Comparison of ENCODE assay signal across 1 cellular context in the genomic region with DNA sequence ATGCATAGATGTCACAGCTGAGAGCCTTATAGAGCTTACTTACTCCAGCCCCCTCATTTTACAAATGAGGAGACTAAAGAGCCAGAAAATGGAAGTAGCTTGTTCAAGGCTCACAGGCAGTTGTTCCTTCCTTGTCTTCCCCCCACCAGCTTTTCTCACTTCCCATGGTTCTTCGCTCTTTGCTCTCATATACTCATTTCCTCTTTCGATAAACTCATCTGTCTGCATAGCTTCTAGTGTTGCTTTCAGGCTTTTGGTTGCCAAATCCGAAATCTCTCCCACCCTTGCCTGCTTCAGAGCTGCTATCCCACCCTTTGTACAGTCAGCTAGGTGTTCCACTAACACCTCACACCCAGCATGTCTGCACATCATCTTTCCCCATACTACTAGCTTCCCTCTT.
TF ChIP-seq lines count a peak whose summit lies in the region.

No MANE protein-coding gene starts in this region.

TF ChIP-seq in endothelial cell of umbilical vein, 7 proteins besides CTCF, POLR2A, EP300 and RAD21:
- no peak for TF ChIP-seq EZH2 (IDR thresholded peaks at IDR 0.05; ENCODE audit: borderline replicate concordance, low read depth, low read length, severe bottlenecking)
- TF ChIP-seq MYC (IDR thresholded peaks at IDR 0.05; ENCODE audit: low read depth, low read length) = no peak
- TF ChIP-seq FOS (IDR thresholded peaks at IDR 0.05; ENCODE audit: borderline replicate concordance, insufficient read depth, low read length) = no peak
- TF ChIP-seq, protein P1, sequence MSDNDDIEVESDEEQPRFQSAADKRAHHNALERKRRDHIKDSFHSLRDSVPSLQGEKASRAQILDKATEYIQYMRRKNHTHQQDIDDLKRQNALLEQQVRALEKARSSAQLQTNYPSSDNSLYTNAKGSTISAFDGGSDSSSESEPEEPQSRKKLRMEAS (IDR thresholded peaks at IDR 0.05; ENCODE audit: insufficient read depth, insufficient read length) = no peak
- TF ChIP-seq JUN (IDR thresholded peaks at IDR 0.05; ENCODE audit: borderline replicate concordance, insufficient read depth, insufficient read length, low read depth) = no peak
- no peak for TF ChIP-seq POLR2AphosphoS5 (IDR thresholded peaks at IDR 0.05; ENCODE audit: insufficient read depth, low read depth, low read length)
- no peak for TF ChIP-seq GATA2 (IDR thresholded peaks at IDR 0.05; ENCODE audit: insufficient read depth, insufficient read length, low read depth, low read length)
